Comparison of ENCODE assay signal across 18 cellular contexts in genomic region chr10:131657318-131657984, GRCh38.
"Had no signal": no experiment of that assay in that cellular context is flagged by ENCODE, and none has a peak within 500 bp of the region (broad histone marks: within the 10 kb centered on the region; RNA-seq: fewer than 3 reads in every experiment).

No MANE protein-coding gene starts in this region.

- DNase-seq: activated B cell treated with CpG ODN at 0.5 μM for 24 hours; activated CD4-positive, alpha-beta memory T cell treated with anti-CD3 and anti-CD28 coated beads for 36 hours; activated CD4-positive, alpha-beta T cell treated with anti-CD3 and anti-CD28 coated beads for 36 hours; activated gamma-delta T cell treated with Interleukin-2 at 50 U/mL for 16 hours; activated T-cell treated with anti-CD3 and anti-CD28 coated beads, Interleukin-2, amount 50 U/mL, for 1 hour; anterior cingulate cortex; caudate nucleus; effector memory CD4-positive, alpha-beta T cell; hippocampal formation; mesenchymal stem cell; mucosa of descending colon; nephron progenitor cell; occipital lobe; stimulated activated CD4-positive, alpha-beta T cell treated with anti-CD3 and anti-CD28 coated beads, Interleukin-4, amount 100 ng/mL, for 1 hour; stimulated activated naive CD4-positive, alpha-beta T cell; T-helper 9 cell; thyroid gland had no signal

- H3K36me3 ChIP-seq: esophagus muscularis mucosa, thyroid gland had no signal

- H3K4me1 ChIP-seq: esophagus muscularis mucosa, thyroid gland had no signal

- ATAC-seq: activated CD4-positive, alpha-beta T cell treated with anti-CD3 and anti-CD28 coated beads for 36 hours; mucosa of descending colon had no signal

- H3K9me3 ChIP-seq: mucosa of descending colon, thyroid gland had no signal

- H3K27ac ChIP-seq: esophagus muscularis mucosa, thyroid gland had no signal

- H3K27me3 ChIP-seq: thyroid gland had no signal

- H3K4me3 ChIP-seq: esophagus muscularis mucosa, mucosa of descending colon, thyroid gland had no signal
